ENCODE assay signal across 8 cellular contexts in the genomic region with DNA sequence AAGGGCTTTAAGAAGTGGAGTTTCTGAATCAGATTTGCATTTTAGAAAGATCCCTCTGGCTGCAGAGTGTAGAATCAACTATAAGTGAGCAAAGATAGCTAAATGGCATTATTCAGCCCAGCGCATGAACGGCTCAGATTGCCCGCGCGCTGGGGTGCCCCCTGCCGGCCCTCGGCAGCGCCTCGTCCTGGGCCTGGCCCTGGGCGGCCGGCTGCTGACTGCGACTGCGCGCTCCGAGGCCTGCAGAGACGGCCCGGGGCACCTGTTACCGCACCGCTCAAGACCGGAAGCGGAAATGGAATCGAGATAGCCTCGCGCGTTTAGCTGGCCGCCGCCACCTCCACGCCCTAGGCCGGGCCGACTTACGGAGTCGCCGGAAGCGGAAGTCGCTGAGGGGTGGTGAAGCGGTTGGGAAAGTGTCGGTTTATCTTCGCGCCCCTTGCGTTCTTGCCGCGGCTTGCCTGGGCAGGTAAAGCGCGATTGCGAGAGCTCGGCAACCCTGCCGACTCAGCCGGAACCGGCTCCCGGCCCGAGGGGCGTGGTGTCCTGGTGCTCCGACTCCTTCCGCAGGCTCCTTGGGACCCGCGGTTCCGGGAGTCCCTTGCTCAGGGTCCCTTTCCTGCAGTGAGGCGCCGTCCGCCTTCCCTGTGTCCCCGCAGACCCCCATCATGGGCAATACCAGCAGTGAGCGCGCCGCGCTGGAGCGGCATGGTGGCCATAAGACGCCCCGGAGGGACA. TPM values are rescaled to one million over a fixed set of nuclear protein-coding genes. Genes with fewer than 3 reads are reported as not detected.
DNase-seq lines count a peak whose midpoint lies in the region; ATAC-seq and TF ChIP-seq lines count a peak whose summit lies in the region.

A gene with protein sequence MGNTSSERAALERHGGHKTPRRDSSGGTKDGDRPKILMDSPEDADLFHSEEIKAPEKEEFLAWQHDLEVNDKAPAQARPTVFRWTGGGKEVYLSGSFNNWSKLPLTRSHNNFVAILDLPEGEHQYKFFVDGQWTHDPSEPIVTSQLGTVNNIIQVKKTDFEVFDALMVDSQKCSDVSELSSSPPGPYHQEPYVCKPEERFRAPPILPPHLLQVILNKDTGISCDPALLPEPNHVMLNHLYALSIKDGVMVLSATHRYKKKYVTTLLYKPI (plus strand): TSS at position 557 of the 738 bp plus-strand sequence. CDS start 112 bp downstream, at position 669.

- peak within 1 kb of the TSS; percentile 86 for H3K4me3 ChIP-seq in left ventricle myocardium inferior
- H3K4me3 ChIP-seq in prostate gland = peak within 1 kb of the TSS; percentile 65 to 87
- peak within 1 kb of the TSS; percentile 68 for H3K4me3 ChIP-seq in urinary bladder (ENCODE audit: low read depth, low read length)

- under 1% methylated on average over 68 of the region's 68 CpGs for WGBS in prostate gland
- WGBS in urinary bladder = under 1% methylated on average over 68 of the region's 68 CpGs

- H3K9me3 ChIP-seq in left ventricle myocardium inferior (replicated peaks) = no peaks in the 10 kb centered on the region
- no peaks in the 10 kb centered on the region for H3K9me3 ChIP-seq in prostate gland

- H3K27ac ChIP-seq in left ventricle myocardium inferior (replicated peaks) (peak within 1 kb of the TSS; percentile 92), prostate gland (peak within 1 kb of the TSS; percentile 72 to 81), urinary bladder (ENCODE audit: low read depth) (peak within 1 kb of the TSS; percentile 90)

- H3K4me1 ChIP-seq in left ventricle myocardium inferior (peaks cover 66% of the 10 kb centered on the region), prostate gland (replicated peaks) (no peaks in the 10 kb centered on the region), urinary bladder (ENCODE audit: insufficient read depth) (no peaks in the 10 kb centered on the region)

- peak; percentile 96 for DNase-seq in GM13977 (ENCODE audit: low spot score)
- DNase-seq in NCI-H146 treated with DMSO at 0.1 percent for 48 hours (lab: John Stamatoyannopoulos, UW; ENCODE audit: unreplicated experiment) = peak; percentile 93
- peak; percentile 94 for DNase-seq in amniotic stem cell (lab: John Stamatoyannopoulos, UW)
- peak; percentile 95 for DNase-seq in left ventricle myocardium inferior
- peak; percentile 97 for DNase-seq in prostate gland (ENCODE audit: low spot score)

- TF ChIP-seq POLR2A in prostate gland (IDR thresholded peaks at IDR 0.05) = peak; percentile 61

- peaks cover 20% of the 10 kb centered on the region for H3K36me3 ChIP-seq in left ventricle myocardium inferior
- H3K36me3 ChIP-seq in prostate gland = no peaks in the 10 kb centered on the region
- no peaks in the 10 kb centered on the region for H3K36me3 ChIP-seq in urinary bladder (ENCODE audit: insufficient read depth)

- intact Hi-C loops in T-helper 1 cell treated with Interleukin-12 subunit alpha and Interleukin-12 subunit beta and Interleukin-4 antibody, amounts not matched to agents 30 ng/mL and 1 ng/mL, for 36 hours (cut with micrococcal nuclease) = loop anchor here (1.0 to 5.0 kb wide), 13 partner anchors 8 to 1607 kb away; a partner anchor contains a TSS
- intact Hi-C loops in left ventricle myocardium inferior (cut with micrococcal nuclease) (loop anchor here (5.0 kb wide), 1 partner anchor 115 kb away; no protein-coding TSS in a partner anchor), prostate gland (cut with DNase I) (loop anchor here (2.0 kb wide), 1 partner anchor 113 kb away; no protein-coding TSS in a partner anchor)

- in situ Hi-C loops in GM13977 (cut with MboI; ENCODE audit: low pct_unique_long_range_greater_than_20kb, low sequenced_read_pairs, unreplicated experiment) = no loop called here

- H3K27me3 ChIP-seq in left ventricle myocardium inferior (ENCODE audit: low read depth) = no peaks in the 10 kb centered on the region
- H3K27me3 ChIP-seq in prostate gland (replicated peaks; ENCODE audit: insufficient read depth) = no peaks in the 10 kb centered on the region

- peak; percentile 93 for TF ChIP-seq CTCF in GM13977 (IDR thresholded peaks at IDR 0.05; ENCODE audit: extremely low read depth, insufficient read depth, missing control alignments)
- TF ChIP-seq CTCF in left ventricle myocardium inferior (IDR thresholded peaks at IDR 0.05; ENCODE audit: borderline replicate concordance) = peak; percentile 98
- TF ChIP-seq CTCF in prostate gland (IDR thresholded peaks at IDR 0.05) = peak; percentile 77 to 93 (median 91)

- ATAC-seq in HG02884 (IDR thresholded peaks at IDR 0.05; ENCODE audit: unreplicated experiment) = peak; percentile 90

RNA-seq across cellular contexts. Expression of the gene that starts here (rescaled TPM):
- 44.0 and 46.1 TPM in 2 replicates for total RNA-seq in T-helper 1 cell treated with Interleukin-12 subunit alpha and Interleukin-12 subunit beta and Interleukin-4 antibody, amounts not matched to agents 30 ng/mL and 1 ng/mL, for 36 hours
- total RNA-seq in left ventricle myocardium inferior = 9.2 TPM
- total RNA-seq in prostate gland = 10 to 100 TPM; 17.3 to 36.7 TPM
- total RNA-seq in urinary bladder = 15.6 TPM
- polyA plus RNA-seq in urinary bladder = 27.9 TPM

Comparison
In these comparisons a context has a peak if more than half of its experiments do, and no peak if none do; other contexts are left out.
1. Peak in every context shown above with its lines: DNase-seq, ATAC-seq, H3K4me3 ChIP-seq and H3K27ac ChIP-seq.